Comparison of ENCODE assay signal across 11 cellular contexts in genomic region chr4:4659871-4660651, GRCh38.
DNase-seq lines count a peak whose midpoint lies in the region; ATAC-seq, FAIRE-seq and TF ChIP-seq lines count a peak whose summit lies in the region.
"Had no signal": no experiment of that assay in that cellular context is flagged by ENCODE, and none has a peak within 500 bp of the region (broad histone marks: within the 10 kb centered on the region; RNA-seq: fewer than 3 reads in every experiment).

No MANE protein-coding gene starts in this region.

- H3K4me2 ChIP-seq in endothelial cell of umbilical vein (ENCODE audit: insufficient read depth, low read length), result peak overlapping the region; percentile 64

- intact Hi-C loops in endothelial cell of umbilical vein (cut with micrococcal nuclease), result loop anchor here (1.0 to 10.0 kb wide), 2 partner anchors 9 to 205 kb away; no protein-coding TSS in a partner anchor

- H4K20me1 ChIP-seq in endothelial cell of umbilical vein (replicated peaks; ENCODE audit: control insufficient read depth, extremely low read depth, insufficient read depth, low read length), result no peaks in the 10 kb centered on the region

- POLR2A ChIA-PET in endothelial cell of umbilical vein (lab: Charles Lee), result no interaction called here

- TF ChIP-seq POLR2A in endothelial cell of umbilical vein (IDR thresholded peaks at IDR 0.05; ENCODE audit: low read depth, low read length), result no peak

- H3K4me3 ChIP-seq in HFF-Myc (replicated peaks; ENCODE audit: low read depth, low read length), result no peak overlapping the region
- H3K4me3 ChIP-seq in endothelial cell of umbilical vein (replicated peaks in 1 of 3; ENCODE audit: insufficient read depth in 1 of 3, low read depth in 1 of 3, low read length in 3 of 3), result no peak overlapping the region
- H3K4me3 ChIP-seq: tibial artery had no signal

- TSS peak; percentile 54 for BruUV-seq in endothelial cell of umbilical vein (replicated peaks; lab: Mats Ljungman, UMichigan)

- H3K9me1 ChIP-seq in endothelial cell of umbilical vein (replicated peaks; ENCODE audit: control insufficient read depth, extremely low read depth, insufficient read depth, low read length), result no peaks in the 10 kb centered on the region

- peak overlapping the region; percentile 58 for H3K27ac ChIP-seq in endothelial cell of umbilical vein (ENCODE audit: insufficient read depth, low read depth, low read length)
- H3K27ac ChIP-seq: tibial artery had no signal

- H3K36me3 ChIP-seq in endothelial cell of umbilical vein (ENCODE audit: control insufficient read depth in 2 of 2, extremely low read depth in 1 of 2, insufficient read depth in 2 of 2, low read length in 2 of 2), result no peaks in the 10 kb centered on the region
- H3K36me3 ChIP-seq: tibial artery had no signal

- peak overlapping the region; percentile 48 for H3K9ac ChIP-seq in endothelial cell of umbilical vein (replicated peaks; ENCODE audit: extremely low read depth, insufficient read depth, low read length)

- H3K27me3 ChIP-seq in endothelial cell of umbilical vein (ENCODE audit: control insufficient read depth in 2 of 2, insufficient read depth in 2 of 2, low read length in 2 of 2), result peaks cover 0 to under 1% of the 10 kb centered on the region in 2 experiments
- H3K27me3 ChIP-seq: tibial artery had no signal

- H3K79me2 ChIP-seq in endothelial cell of umbilical vein (ENCODE audit: control insufficient read depth, insufficient read depth, low read length), result no peaks in the 10 kb centered on the region

- peak; percentile 90 for FAIRE-seq in RCC 7860 (lab: Jason Lieb, UNC)
- FAIRE-seq in endothelial cell of umbilical vein (lab: Jason Lieb, UNC), result peak; percentile 94
- FAIRE-seq: TTC549 had no signal

- ATAC-seq in HG02610 (IDR thresholded peaks at IDR 0.05; ENCODE audit: unreplicated experiment) (no peak), GM19463 (IDR thresholded peaks at IDR 0.05; ENCODE audit: unreplicated experiment) (no peak)
- ATAC-seq: esophagus mucosa had no signal

- CTCF ChIA-PET in endothelial cell of umbilical vein (lab: Charles Lee), result interaction anchor here (1.0 to 1.9 kb wide), 4 partner anchors 9 to 85 kb away, joined by 3 to 21 read pairs (median 4); no protein-coding TSS in a partner anchor

- dilution Hi-C loops in endothelial cell of umbilical vein (cut with MboI; ENCODE audit: extremely low pct_ligation_motif_present, low sequenced_read_pairs), result no loop called here

- DNase-seq in HFF-Myc (ENCODE audit: extremely low read depth, low read depth) (peak; percentile 90), RCC 7860 (ENCODE audit: low spot score) (peak; percentile 78), endothelial cell of umbilical vein (ENCODE audit: low read depth, low spot score) (peak; percentile 69), smooth muscle cell of the brain vasculature (ENCODE audit: low read depth, low spot score) (peak; percentile 78), NCI-H510A treated with DMSO at 0.1 percent for 48 hours (lab: John Stamatoyannopoulos, UW) (no peak)
- DNase-seq: activated naive CD4-positive, alpha-beta T cell treated with Interleukin-2 at 50 U/mL for 16 hours had no signal

- TF ChIP-seq CTCF in HFF-Myc (IDR thresholded peaks at IDR 0.05; ENCODE audit: low read depth, low read length, missing control alignments) (no peak), endothelial cell of umbilical vein (IDR thresholded peaks at IDR 0.05; ENCODE audit: extremely low read depth in 1 of 2, insufficient read depth in 1 of 2, low read depth in 1 of 2, low read length in 2 of 2) (no peak)

- H3K9me3 ChIP-seq in endothelial cell of umbilical vein (replicated peaks; ENCODE audit: control insufficient read depth, insufficient read depth, low read length), result no peaks in the 10 kb centered on the region
- H3K9me3 ChIP-seq: tibial artery had no signal

- H2AFZ ChIP-seq in endothelial cell of umbilical vein (ENCODE audit: low read depth, low read length), result peak overlapping the region; percentile 76

- H3K4me1 ChIP-seq in endothelial cell of umbilical vein (ENCODE audit: control insufficient read depth, extremely low read depth, insufficient read depth, low read length), result peaks cover 11% of the 10 kb centered on the region

TF ChIP-seq in endothelial cell of umbilical vein, 7 proteins besides CTCF, POLR2A, EP300 and RAD21:
- no peak for TF ChIP-seq GATA2 (IDR thresholded peaks at IDR 0.05; ENCODE audit: insufficient read depth, insufficient read length, low read depth, low read length)
- peak; percentile 60 for TF ChIP-seq JUN (IDR thresholded peaks at IDR 0.05; ENCODE audit: borderline replicate concordance, insufficient read depth, insufficient read length, low read depth)
- peak; percentile 16 for TF ChIP-seq POLR2AphosphoS5 (IDR thresholded peaks at IDR 0.05; ENCODE audit: insufficient read depth, low read depth, low read length)
- no peak for TF ChIP-seq MYC (IDR thresholded peaks at IDR 0.05; ENCODE audit: low read depth, low read length)
- peak; percentile 80 for TF ChIP-seq FOS (IDR thresholded peaks at IDR 0.05; ENCODE audit: borderline replicate concordance, insufficient read depth, low read length)
- TF ChIP-seq EZH2 (IDR thresholded peaks at IDR 0.05; ENCODE audit: borderline replicate concordance, low read depth, low read length, severe bottlenecking), result no peak
- TF ChIP-seq, protein P1, sequence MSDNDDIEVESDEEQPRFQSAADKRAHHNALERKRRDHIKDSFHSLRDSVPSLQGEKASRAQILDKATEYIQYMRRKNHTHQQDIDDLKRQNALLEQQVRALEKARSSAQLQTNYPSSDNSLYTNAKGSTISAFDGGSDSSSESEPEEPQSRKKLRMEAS (IDR thresholded peaks at IDR 0.05; ENCODE audit: insufficient read depth, insufficient read length), result no peak
